8 cellular contexts compared by ENCODE assay signal in the genomic region with DNA sequence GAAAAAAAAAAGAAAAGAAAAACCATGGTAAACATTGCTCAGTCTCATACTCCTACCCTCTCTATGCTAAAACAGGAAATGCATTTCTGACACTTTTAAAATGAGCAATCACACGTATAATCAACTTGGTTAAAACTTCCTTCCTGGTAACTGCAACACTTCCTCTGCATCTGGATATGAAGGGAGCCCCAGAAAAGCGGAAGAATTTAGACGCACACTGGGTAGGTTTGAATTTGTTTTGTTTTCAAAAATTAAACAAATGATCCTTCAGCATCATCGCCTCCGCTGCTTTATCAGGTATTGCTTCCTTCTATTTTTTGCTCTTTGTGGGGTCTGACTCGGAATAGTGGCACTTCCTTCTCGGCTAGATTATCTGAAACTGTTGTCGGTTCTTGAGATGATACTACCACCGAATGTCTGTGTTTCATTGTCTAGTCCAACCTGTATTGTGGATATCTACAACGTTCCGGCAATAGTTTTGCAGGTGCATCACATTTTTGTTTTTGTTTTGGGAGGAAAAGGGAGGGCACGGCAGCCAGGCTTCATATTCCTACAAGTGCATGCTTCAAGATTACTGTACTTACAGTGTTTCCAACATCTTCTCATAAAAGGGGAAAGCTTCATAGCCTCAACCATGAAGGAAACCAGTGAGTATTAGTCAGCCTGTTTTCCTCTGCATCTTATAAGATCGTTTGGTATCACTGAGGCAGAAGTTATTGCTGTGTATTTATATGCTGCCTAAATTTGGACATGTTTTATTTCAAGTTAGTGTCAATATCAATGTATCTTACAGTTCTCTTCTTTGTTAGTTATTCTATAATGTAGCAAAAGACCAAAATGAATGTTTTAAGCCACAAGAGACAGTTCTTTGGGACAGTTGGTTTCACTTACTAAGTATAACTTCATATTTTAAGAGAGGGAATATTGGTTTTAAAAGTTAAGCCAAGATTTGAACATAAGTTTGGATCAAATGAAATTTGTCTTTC. TPM values are rescaled to one million over a fixed set of nuclear protein-coding genes. Genes with fewer than 3 reads are reported as not detected.
DNase-seq lines count a peak whose midpoint lies in the region; ATAC-seq and TF ChIP-seq lines count a peak whose summit lies in the region.

A gene (plus strand): TSS at position 153 of the 986 bp plus-strand sequence. CDS start 2,280 bp downstream, outside the sequence.

- no peaks in the 10 kb centered on the region for H4K20me1 ChIP-seq in GM23248 (ENCODE audit: insufficient read depth)

- in situ Hi-C loops in GM23248 (cut with MboI), result no loop called here

- H3K4me2 ChIP-seq in GM23248 (ENCODE audit: unreplicated experiment), result no peak within 1 kb of the TSS

- WGBS in GM23248 (ENCODE audit: low coverage in 1 of 2, low lambda C conversion rate in 2 of 2, missing lambda C conversion rate in 2 of 2), 2 experiments, result 93 to 94% methylated on average over 13 of the region's 13 CpGs
- 7 to 22% (median 11%) methylated on average over 13 of the region's 13 CpGs for WGBS in spleen, 5 donors

- H3K4me1 ChIP-seq in GM23248 (ENCODE audit: insufficient read depth) (peaks cover 12% of the 10 kb centered on the region), duodenal mucosa (ENCODE audit: control insufficient read depth in 1 of 2, insufficient read depth in 2 of 2, low read length in 2 of 2) (peaks cover 21 to 31% of the 10 kb centered on the region in 2 donors), spleen (peaks cover 35 to 89% (median 61%) of the 10 kb centered on the region in 6 donors)

- H3K9me3 ChIP-seq in GM23248 (ENCODE audit: low read depth), result no peaks in the 10 kb centered on the region
- no peaks in the 10 kb centered on the region for H3K9me3 ChIP-seq in duodenal mucosa (ENCODE audit: control insufficient read depth in 1 of 2, low read length in 2 of 2)
- peaks cover 0 to 6% (median 0%) of the 10 kb centered on the region in 8 donors for H3K9me3 ChIP-seq in spleen

- H3K4me3 ChIP-seq in GM23248 (no peak within 1 kb of the TSS), duodenal mucosa (ENCODE audit: low read depth in 1 of 2, low read length in 2 of 2) (peak within 1 kb of the TSS; percentile 75 to 81), spleen (peak within 1 kb of the TSS; percentile 36 to 83 (median 59)), H7 (ENCODE audit: insufficient read depth, low read depth, low read length) (no peak within 1 kb of the TSS)

- H3K27ac ChIP-seq in GM23248, result no peak within 1 kb of the TSS
- peak within 1 kb of the TSS; percentile 50 for H3K27ac ChIP-seq in duodenal mucosa (ENCODE audit: low read depth, low read length)
- H3K27ac ChIP-seq in spleen, result peak within 1 kb of the TSS; percentile 80 to 92 (median 88)

- no peaks in the 10 kb centered on the region for H3K36me3 ChIP-seq in GM23248 (ENCODE audit: low read depth)
- H3K36me3 ChIP-seq in duodenal mucosa (ENCODE audit: control insufficient read depth in 1 of 2, insufficient read depth in 2 of 2, low read length in 2 of 2), result peaks cover 0 to 11% of the 10 kb centered on the region in 2 donors
- H3K36me3 ChIP-seq in spleen, result peaks cover 0 to 29% (median 20%) of the 10 kb centered on the region in 6 donors
- H3K36me3 ChIP-seq in H7 (replicated peaks; ENCODE audit: control insufficient read depth, insufficient read depth, low read length), result no peaks in the 10 kb centered on the region

- no peak for TF ChIP-seq CTCF in spleen (IDR thresholded peaks at IDR 0.05 in 8 of 11, conservative IDR thresholded peaks at IDR 0.05 in 3 of 11)

- H3K9ac ChIP-seq in GM23248, result no peak within 1 kb of the TSS
- peak within 1 kb of the TSS; percentile 25 to 63 for H3K9ac ChIP-seq in duodenal mucosa (ENCODE audit: low read depth in 1 of 2, low read length in 2 of 2)

- H3K79me2 ChIP-seq in GM23248 (ENCODE audit: insufficient read depth), result no peaks in the 10 kb centered on the region

- peak; percentile 81 for ATAC-seq in GM18511 (IDR thresholded peaks at IDR 0.05; ENCODE audit: unreplicated experiment)

- peak in 2 of 3 donors; percentile 42 to 54 for TF ChIP-seq POLR2A in spleen (IDR thresholded peaks at IDR 0.05)

- DNase-seq in GM23248, result no peak
- DNase-seq in MV-4-11 (lab: John Stamatoyannopoulos, UW), result peak; percentile 91
- DNase-seq in spleen, result no peak
- DNase-seq in H7, result no peak
- DNase-seq in activated CD4-positive, alpha-beta T cell treated with anti-CD3 and anti-CD28 coated beads, Interleukin-2, amount 50 U/mL, for 48 hours, result no peak
- no peak for DNase-seq in A172 (ENCODE audit: low spot score)

- intact Hi-C loops in spleen (cut with DNase I; ENCODE audit: low total_unique reads), result no loop called here

- H2AFZ ChIP-seq in GM23248, result peak within 1 kb of the TSS; percentile 20; the same call in 1 of the 2 replicates

- H3F3A ChIP-seq in GM23248 (ENCODE audit: insufficient read depth), result no peaks in the 10 kb centered on the region

- H3K9me2 ChIP-seq in GM23248 (ENCODE audit: insufficient read depth), result no peaks in the 10 kb centered on the region

- no peaks in the 10 kb centered on the region for H3K27me3 ChIP-seq in GM23248 (replicated peaks; ENCODE audit: insufficient read depth)
- H3K27me3 ChIP-seq in duodenal mucosa (ENCODE audit: control insufficient read depth in 1 of 2, insufficient read depth in 2 of 2, low read length in 2 of 2), result no peaks in the 10 kb centered on the region
- no peaks in the 10 kb centered on the region for H3K27me3 ChIP-seq in spleen (replicated peaks in 1 of 7)
- H3K27me3 ChIP-seq in H7 (ENCODE audit: control insufficient read depth, insufficient read depth, low read length), result no peaks in the 10 kb centered on the region; the same call in 1 of the 2 replicates

RNA-seq across cellular contexts. Expression of the gene that starts here (rescaled TPM):
- not detected in 2 replicates for total RNA-seq in GM23248 (2014; rRNA removed; shearing (Covaris generic))
- polyA plus RNA-seq in GM23248 (2016; fragmentation: Nextera tagmentation; extraction: Ambion mirVana), result not detected in 2 replicates
- 10 to 100 TPM; 31.8 to 54.8 (median 38.6) TPM for total RNA-seq in spleen
- 1 to 10 TPM; 1.3 to 2.7 (median 2.6) TPM for polyA plus RNA-seq in spleen
- 0.03 TPM in 1 of 2 replicates, not detected in the other for total RNA-seq in H7 (2014; rRNA removed; shearing (Covaris generic))
- total RNA-seq in A172 (2014; rRNA removed; shearing (Covaris generic)), result 4.7 and 5.4 TPM in 2 replicates

Comparison
In these comparisons a context has a peak if more than half of its experiments do, and no peak if none do; other contexts are left out.
1. H3K4me3 ChIP-seq: peak in duodenal mucosa (2 of 2) and spleen (8 of 8); none in GM23248 (single experiment) and H7 (single experiment).